Comparison of ENCODE assay signal across 13 cellular contexts in the genomic region with DNA sequence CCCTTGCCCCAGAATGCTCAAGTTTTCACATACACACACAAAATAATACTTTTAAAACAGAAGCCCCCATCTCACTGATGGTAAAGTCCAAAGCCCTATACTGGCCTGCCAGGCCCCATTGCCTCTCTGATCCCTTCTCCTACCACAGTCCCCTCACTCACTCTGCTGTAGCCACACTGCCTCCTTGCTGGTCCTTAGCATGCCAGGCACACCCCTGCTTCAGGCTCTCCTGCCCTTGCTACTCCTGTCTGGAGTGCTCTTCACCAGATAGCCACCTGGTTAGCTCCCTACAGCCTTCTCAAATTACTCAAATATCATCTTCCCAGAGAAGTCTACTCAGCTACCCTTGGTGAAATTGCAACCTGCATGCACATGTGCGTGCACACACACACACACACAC.
"Had no signal": no experiment of that assay in that cellular context is flagged by ENCODE, and none has a peak within 500 bp of the region (broad histone marks: within the 10 kb centered on the region; RNA-seq: fewer than 3 reads in every experiment).

No MANE protein-coding gene starts in this region.

- H3K27ac Mint-ChIP-seq: activated naive CD8-positive, alpha-beta T cell; activated T-helper 1 cell treated with anti-CD3 and anti-CD28 coated beads, Interleukin-12 subunit alpha, Interleukin-12 subunit beta, Interleukin-2, Interleukin-4 antibody, amounts not matched to agents 30 ng/mL and 10 ng/mL and 1 ng/mL, durations not matched to agents 14 hours and 24 hours and 36 hours; memory B cell; progenitor cell of endocrine pancreas had no signal

- ATAC-seq: left ventricle myocardium superior; stimulated activated naive B cell treated with anti-CD40 and anti-IgM and Interleukin-4, amounts not matched to agents 10 μg/mL and 1 μg/mL and 100 μg/mL, for 72 hours had no signal

- H3K4me1 Mint-ChIP-seq: memory B cell; stimulated activated naive B cell treated with anti-CD40 and anti-IgM and Interleukin-4, amounts not matched to agents 10 μg/mL and 1 μg/mL and 100 μg/mL, for 72 hours had no signal

- H3K4me3 Mint-ChIP-seq: activated naive CD8-positive, alpha-beta T cell; activated T-helper 1 cell treated with anti-CD3 and anti-CD28 coated beads, Interleukin-12 subunit alpha, Interleukin-12 subunit beta, Interleukin-2, Interleukin-4 antibody, amounts not matched to agents 30 ng/mL and 10 ng/mL and 1 ng/mL, durations not matched to agents 14 hours and 24 hours and 36 hours; memory B cell; stimulated activated naive B cell treated with anti-CD40 and anti-IgM and Interleukin-4, amounts not matched to agents 10 μg/mL and 1 μg/mL and 100 μg/mL, for 72 hours had no signal

- H3K36me3 Mint-ChIP-seq: activated naive CD8-positive, alpha-beta T cell; memory B cell; stimulated activated naive B cell treated with anti-CD40 and anti-IgM and Interleukin-4, amounts not matched to agents 10 μg/mL and 1 μg/mL and 100 μg/mL, for 72 hours had no signal

- H3K27me3 Mint-ChIP-seq: activated naive CD8-positive, alpha-beta T cell; stimulated activated naive B cell treated with anti-CD40 and anti-IgM and Interleukin-4, amounts not matched to agents 10 μg/mL and 1 μg/mL and 100 μg/mL, for 72 hours had no signal

- H3K9me3 Mint-ChIP-seq: activated T-helper 1 cell treated with anti-CD3 and anti-CD28 coated beads, Interleukin-12 subunit alpha, Interleukin-12 subunit beta, Interleukin-2, Interleukin-4 antibody, amounts not matched to agents 30 ng/mL and 10 ng/mL and 1 ng/mL, durations not matched to agents 14 hours and 24 hours and 36 hours; memory B cell; stimulated activated naive B cell treated with anti-CD40 and anti-IgM and Interleukin-4, amounts not matched to agents 10 μg/mL and 1 μg/mL and 100 μg/mL, for 72 hours had no signal

- DNase-seq: activated CD4-positive, alpha-beta T cell treated with anti-CD3 and anti-CD28 coated beads, Interleukin-2, amount 50 U/mL, for 4 hours; activated gamma-delta T cell treated with Interleukin-2 at 50 U/mL for 16 hours; activated T-cell treated with anti-CD3 and anti-CD28 coated beads for 4 hours; cerebellar nuclear complex; effector CD4-positive, alpha-beta T cell; kidney glomerular epithelial cell; left ventricle myocardium superior; occipital lobe; stimulated activated naive B cell treated with anti-CD40 and anti-IgM and Interleukin-4, amounts not matched to agents 10 μg/mL and 1 μg/mL and 100 μg/mL, for 72 hours had no signal
